ENCODE assay signal across 10 cellular contexts in the genomic region with DNA sequence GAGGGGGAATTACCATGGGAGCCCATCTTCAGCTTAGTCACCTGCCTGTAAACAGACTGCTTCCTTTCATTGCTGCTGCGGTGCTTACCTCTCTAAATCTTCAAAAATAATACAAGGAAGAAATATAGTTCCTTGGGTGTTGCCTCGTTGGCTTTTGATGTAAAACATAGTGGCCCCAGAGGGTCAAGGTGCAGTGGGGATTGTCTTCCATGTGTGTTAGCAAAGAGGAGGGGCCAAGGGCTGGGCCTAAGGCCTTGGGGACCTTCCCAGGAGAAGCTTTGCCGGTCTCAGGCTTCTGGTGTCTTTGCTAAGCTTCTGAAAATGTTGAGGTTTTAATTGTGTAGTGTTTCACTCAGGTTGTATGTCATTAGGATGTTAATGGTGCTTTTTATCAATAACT.
DNase-seq lines count a peak whose midpoint lies in the region; ATAC-seq, FAIRE-seq and TF ChIP-seq lines count a peak whose summit lies in the region.
"Had no signal": no experiment of that assay in that cellular context is flagged by ENCODE, and none has a peak within 500 bp of the region (broad histone marks: within the 10 kb centered on the region; RNA-seq: fewer than 3 reads in every experiment).

No MANE protein-coding gene starts in this region.

- no peak for FAIRE-seq in small intestine (lab: Jason Lieb, UNC)

- TF ChIP-seq CTCF in OCI-LY3 (IDR thresholded peaks at IDR 0.05; ENCODE audit: low read depth, low read length) (no peak), colonic mucosa (IDR thresholded peaks at IDR 0.05) (no peak)

- no peak overlapping the region for H3K27ac Mint-ChIP-seq in activated CD4-positive, alpha-beta memory T cell treated with anti-CD3 and anti-CD28 coated beads for 36 hours

- WGBS in small intestine, 3 donors, result 16 to 59% (median 31%) methylated on average over 3 of the region's 3 CpGs

- H3K27ac ChIP-seq in OCI-LY3 (ENCODE audit: low read length) (peak overlapping the region; percentile 83), colonic mucosa (no peak overlapping the region), small intestine (ENCODE audit: low read depth in 1 of 2, low read length in 1 of 2) (no peak overlapping the region)
- H3K27ac ChIP-seq: BLaER1 had no signal

- H4K20me1 ChIP-seq in OCI-LY3 (ENCODE audit: insufficient read depth, low read length), result no peaks in the 10 kb centered on the region
- H4K20me1 ChIP-seq: BLaER1 had no signal

- H3K9ac ChIP-seq in OCI-LY3 (ENCODE audit: low read length) (peak overlapping the region; percentile 40; the same call in 1 of the 2 replicates), colonic mucosa (ENCODE audit: low read depth in 2 of 2, low read length in 2 of 2) (no peak overlapping the region)
- H3K9ac ChIP-seq: BLaER1 had no signal

- H3K27me3 Mint-ChIP-seq in activated CD4-positive, alpha-beta memory T cell treated with anti-CD3 and anti-CD28 coated beads for 36 hours, result no peaks in the 10 kb centered on the region

- DNase-seq in colonic mucosa, result peak; percentile 72
- DNase-seq in small intestine, result peak; percentile 50
- DNase-seq in Right ventricle myocardium superior, result no peak
- DNase-seq in activated CD4-positive, alpha-beta memory T cell treated with anti-CD3 and anti-CD28 coated beads for 36 hours, result no peak
- no peak for DNase-seq in NCI-H1105 (lab: John Stamatoyannopoulos, UW)
- DNase-seq: AML-193, DMS 273 treated with DMSO at 0.1 percent for 48 hours, HCEC 1CT had no signal

- POLR2A ChIA-PET in activated CD4-positive, alpha-beta memory T cell treated with anti-CD3 and anti-CD28 coated beads for 36 hours (lab: Charles Lee), result no interaction called here

- H2AFZ ChIP-seq in OCI-LY3 (ENCODE audit: low read depth, low read length), result peak overlapping the region; percentile 84; the same call in 1 of the 2 replicates

- no peaks in the 10 kb centered on the region for H3K79me2 ChIP-seq in OCI-LY3 (ENCODE audit: low read length)

- H3K9me3 ChIP-seq in OCI-LY3 (ENCODE audit: insufficient read depth, low read length), result no peaks in the 10 kb centered on the region
- no peaks in the 10 kb centered on the region for H3K9me3 ChIP-seq in colonic mucosa
- H3K9me3 ChIP-seq in small intestine (ENCODE audit: control insufficient read depth, low read depth), result no peaks in the 10 kb centered on the region
- H3K9me3 ChIP-seq: BLaER1 had no signal

- peak overlapping the region; percentile 66 for H3K4me2 ChIP-seq in OCI-LY3 (ENCODE audit: low read length)
- H3K4me2 ChIP-seq: BLaER1 had no signal

- intact Hi-C loops in colonic mucosa (cut with DNase I) (no loop called here), Right ventricle myocardium superior (cut with DNase I) (no loop called here)
- intact Hi-C loops in activated CD4-positive, alpha-beta memory T cell treated with anti-CD3 and anti-CD28 coated beads for 36 hours (cut with micrococcal nuclease), result no loop called here

- H3K9me3 Mint-ChIP-seq in activated CD4-positive, alpha-beta memory T cell treated with anti-CD3 and anti-CD28 coated beads for 36 hours, result no peaks in the 10 kb centered on the region

- H3K4me3 Mint-ChIP-seq in activated CD4-positive, alpha-beta memory T cell treated with anti-CD3 and anti-CD28 coated beads for 36 hours, result no peak overlapping the region

- CTCF ChIA-PET in activated CD4-positive, alpha-beta memory T cell treated with anti-CD3 and anti-CD28 coated beads for 36 hours (lab: Charles Lee), result no interaction called here

- H3K36me3 ChIP-seq in OCI-LY3 (replicated peaks; ENCODE audit: low read depth, low read length) (no peaks in the 10 kb centered on the region), colonic mucosa (no peaks in the 10 kb centered on the region), small intestine (ENCODE audit: control insufficient read depth in 2 of 2, insufficient read depth in 2 of 2, low read length in 2 of 2) (no peaks in the 10 kb centered on the region)
- H3K36me3 ChIP-seq: BLaER1 had no signal

- no peaks in the 10 kb centered on the region for H3K36me3 Mint-ChIP-seq in activated CD4-positive, alpha-beta memory T cell treated with anti-CD3 and anti-CD28 coated beads for 36 hours

- no peaks in the 10 kb centered on the region for H3K4me1 Mint-ChIP-seq in activated CD4-positive, alpha-beta memory T cell treated with anti-CD3 and anti-CD28 coated beads for 36 hours (ENCODE audit: low read depth)

- no peaks in the 10 kb centered on the region for H3K27me3 ChIP-seq in OCI-LY3 (ENCODE audit: low read depth, low read length)
- no peaks in the 10 kb centered on the region for H3K27me3 ChIP-seq in colonic mucosa
- H3K27me3 ChIP-seq in small intestine (ENCODE audit: control insufficient read depth in 2 of 2, insufficient read depth in 2 of 2, low read length in 2 of 2), result no peaks in the 10 kb centered on the region
- H3K27me3 ChIP-seq: BLaER1 had no signal

- no peak for ATAC-seq in Right ventricle myocardium superior (ENCODE audit: poor library complexity)

- H3K4me1 ChIP-seq in OCI-LY3 (ENCODE audit: low read length) (peaks cover 47% of the 10 kb centered on the region), colonic mucosa (peaks cover 5% of the 10 kb centered on the region), small intestine (ENCODE audit: control insufficient read depth in 2 of 2, insufficient read depth in 1 of 2, low read depth in 1 of 2, low read length in 1 of 2) (peaks cover 0 to 3% of the 10 kb centered on the region in 2 donors)

- peak overlapping the region; percentile 33; the same call in 1 of the 2 replicates for H3K4me3 ChIP-seq in OCI-LY3 (ENCODE audit: low read length)
- H3K4me3 ChIP-seq in colonic mucosa, result no peak overlapping the region
- no peak overlapping the region for H3K4me3 ChIP-seq in small intestine (ENCODE audit: low read depth in 1 of 2, low read length in 2 of 2)
- H3K4me3 ChIP-seq: BLaER1 had no signal

Comparison
In these comparisons a context has a peak if more than half of its experiments do, and no peak if none do; other contexts are left out.
1. DNase-seq: peak in colonic mucosa (single experiment) and small intestine (single experiment); none in Right ventricle myocardium superior (single experiment), activated CD4-positive, alpha-beta memory T cell treated with anti-CD3 and anti-CD28 coated beads for 36 hours (single experiment) and NCI-H1105 (single experiment).